In the genomic region with DNA sequence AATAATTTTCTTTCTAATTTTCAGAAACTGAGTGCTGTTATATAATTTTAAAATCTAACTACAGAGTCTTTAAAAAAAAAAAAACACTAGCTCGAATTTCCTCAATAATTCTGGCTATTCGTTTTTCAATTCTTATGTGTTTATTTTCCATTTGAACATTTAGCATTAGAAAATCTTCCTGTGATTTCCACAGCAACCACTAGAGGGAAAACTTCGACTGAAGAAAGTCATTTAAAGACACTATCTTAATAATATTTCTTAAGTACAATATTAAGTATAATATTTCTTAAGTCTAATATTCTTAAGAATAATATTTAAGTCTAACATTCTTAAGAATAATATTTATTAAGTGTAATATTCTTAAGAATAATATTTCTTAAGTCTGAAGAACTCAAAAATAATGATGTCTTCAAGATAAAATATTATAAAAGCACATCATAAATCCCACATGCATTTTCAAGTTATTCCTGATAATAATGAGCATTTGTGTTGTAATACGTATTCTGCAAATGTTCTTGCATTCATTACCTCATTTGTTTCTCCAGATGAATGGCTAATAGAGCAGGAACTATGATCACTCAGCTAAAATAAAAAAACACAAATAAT, we compare ENCODE assay signal across 8 cellular contexts.
DNase-seq lines count a peak whose midpoint lies in the region; ATAC-seq, FAIRE-seq and TF ChIP-seq lines count a peak whose summit lies in the region.

No MANE protein-coding gene starts in this region.

- H3K27me3 ChIP-seq in heart left ventricle (no peaks in the 10 kb centered on the region), right cardiac atrium (ENCODE audit: control insufficient read depth, insufficient read depth) (no peaks in the 10 kb centered on the region)

- ATAC-seq in heart left ventricle: no peak
- ATAC-seq in right cardiac atrium: no peak
- no peak for ATAC-seq in HG03442 (IDR thresholded peaks at IDR 0.05; ENCODE audit: unreplicated experiment)

- TF ChIP-seq POLR2A in heart left ventricle (IDR thresholded peaks at IDR 0.05): no peak

- intact Hi-C loops in heart left ventricle (cut with DNase I): loop anchor here in 6 of 10 donors (5.0 to 10.0 kb wide), 2 partner anchors 395 to 398 kb away; no protein-coding TSS in a partner anchor
- intact Hi-C loops in right cardiac atrium (cut with DNase I): loop anchor here in 1 of 4 donors (10.0 kb wide), 1 partner anchor 388 kb away; no protein-coding TSS in a partner anchor

- H3K36me3 ChIP-seq in heart left ventricle: no peaks in the 10 kb centered on the region

- peaks cover 0 to 4% (median 0%) of the 10 kb centered on the region in 12 donors for H3K4me1 ChIP-seq in heart left ventricle
- H3K4me1 ChIP-seq in right cardiac atrium (ENCODE audit: control insufficient read depth, insufficient read depth, low read length): no peaks in the 10 kb centered on the region

- H3K27ac ChIP-seq in heart left ventricle (peak overlapping the region in 2 of 12 donors; percentile 12 to 70), right cardiac atrium (ENCODE audit: low read length) (no peak overlapping the region), coronary artery (no peak overlapping the region)

- TF ChIP-seq CTCF in heart left ventricle (IDR thresholded peaks at IDR 0.05) (peak; percentile 31 to 77 (median 66)), coronary artery (IDR thresholded peaks at IDR 0.05) (peak; percentile 36)

- H3K4me3 ChIP-seq in heart left ventricle (peak overlapping the region in 5 of 12 donors; percentile 8 to 47 (median 20)), right cardiac atrium (ENCODE audit: low read length) (no peak overlapping the region), coronary artery (peak overlapping the region; percentile 52)

- H3K9me3 ChIP-seq in heart left ventricle (no peaks in the 10 kb centered on the region), right cardiac atrium (ENCODE audit: control insufficient read depth, low read length) (no peaks in the 10 kb centered on the region)

- FAIRE-seq in HTR-8/SVneo (lab: Jason Lieb, UNC): no peak

- DNase-seq in heart left ventricle: no peak
- DNase-seq in right cardiac atrium: no peak
- peak; percentile 32 for DNase-seq in NCI-H2227 (lab: John Stamatoyannopoulos, UW; ENCODE audit: unreplicated experiment)
- no peak for DNase-seq in coronary artery (ENCODE audit: low spot score)
- peak; percentile 58 for DNase-seq in pons (ENCODE audit: low spot score)
- DNase-seq in cortex of kidney (lab: John Stamatoyannopoulos, UW): no peak
- no peak for DNase-seq in HTR-8/SVneo (ENCODE audit: insufficient read length, low spot score)

- 2 to 4% (median 3%) methylated on average over 4 of the region's 4 CpGs for WGBS in heart left ventricle, 4 donors
- WGBS in right cardiac atrium: 3% methylated on average over 4 of the region's 4 CpGs

Comparison
In these comparisons a context has a peak if more than half of its experiments do, and no peak if none do; other contexts are left out.
1. DNase-seq: peak in NCI-H2227 (single experiment) and pons (single experiment); none in heart left ventricle (0 of 5), right cardiac atrium (0 of 3), coronary artery (single experiment), cortex of kidney (single experiment) and HTR-8/SVneo (single experiment).